ENCODE assay signal across 1 cellular context in the genomic region with DNA sequence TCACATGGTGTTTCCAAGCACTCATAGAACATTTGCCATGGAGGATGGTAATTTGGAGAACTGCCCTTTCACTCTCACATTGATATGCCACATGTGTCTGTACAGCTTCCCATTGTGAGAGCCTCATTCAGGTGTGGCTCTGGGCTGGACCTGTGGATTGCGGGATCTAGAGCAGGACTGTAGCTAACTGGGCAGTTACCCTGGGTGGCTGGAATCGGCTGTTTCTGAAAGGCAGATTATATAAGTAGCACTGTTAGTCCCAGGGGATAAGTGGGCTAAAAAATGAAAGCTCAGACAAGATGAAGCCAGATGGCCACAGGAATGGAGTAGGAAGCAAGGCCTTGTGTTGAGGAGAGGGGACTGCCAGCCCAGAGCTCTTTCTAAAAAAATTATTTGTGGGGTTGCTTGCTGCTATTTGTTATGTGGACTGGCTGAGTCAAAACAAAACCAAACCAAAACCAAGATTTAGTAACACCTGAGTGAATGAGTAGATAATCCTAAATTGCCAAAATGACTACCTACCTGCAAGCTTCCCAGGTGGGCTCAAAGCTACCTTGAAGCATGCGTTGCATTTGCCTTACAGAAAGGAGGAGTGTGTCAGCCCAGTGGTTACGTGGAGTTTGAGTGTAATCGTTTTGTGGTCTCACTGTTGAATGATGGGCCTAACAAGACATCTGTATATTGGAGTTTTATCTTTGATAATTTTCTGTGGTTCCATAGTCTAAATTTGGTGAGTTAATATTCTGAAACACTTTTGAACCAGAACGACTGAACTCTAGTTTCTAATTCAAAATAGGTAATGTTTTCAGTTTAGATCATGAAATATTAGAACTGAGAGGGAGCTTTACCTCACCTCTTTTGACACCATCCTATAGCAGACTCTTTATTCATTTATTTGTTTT.
TF ChIP-seq lines count a peak whose summit lies in the region.

No MANE protein-coding gene starts in this region.

TF ChIP-seq in GM12878, 131 proteins besides CTCF, POLR2A, EP300 and RAD21 (continued from another document and continues in another):
- TF ChIP-seq, protein P1, sequence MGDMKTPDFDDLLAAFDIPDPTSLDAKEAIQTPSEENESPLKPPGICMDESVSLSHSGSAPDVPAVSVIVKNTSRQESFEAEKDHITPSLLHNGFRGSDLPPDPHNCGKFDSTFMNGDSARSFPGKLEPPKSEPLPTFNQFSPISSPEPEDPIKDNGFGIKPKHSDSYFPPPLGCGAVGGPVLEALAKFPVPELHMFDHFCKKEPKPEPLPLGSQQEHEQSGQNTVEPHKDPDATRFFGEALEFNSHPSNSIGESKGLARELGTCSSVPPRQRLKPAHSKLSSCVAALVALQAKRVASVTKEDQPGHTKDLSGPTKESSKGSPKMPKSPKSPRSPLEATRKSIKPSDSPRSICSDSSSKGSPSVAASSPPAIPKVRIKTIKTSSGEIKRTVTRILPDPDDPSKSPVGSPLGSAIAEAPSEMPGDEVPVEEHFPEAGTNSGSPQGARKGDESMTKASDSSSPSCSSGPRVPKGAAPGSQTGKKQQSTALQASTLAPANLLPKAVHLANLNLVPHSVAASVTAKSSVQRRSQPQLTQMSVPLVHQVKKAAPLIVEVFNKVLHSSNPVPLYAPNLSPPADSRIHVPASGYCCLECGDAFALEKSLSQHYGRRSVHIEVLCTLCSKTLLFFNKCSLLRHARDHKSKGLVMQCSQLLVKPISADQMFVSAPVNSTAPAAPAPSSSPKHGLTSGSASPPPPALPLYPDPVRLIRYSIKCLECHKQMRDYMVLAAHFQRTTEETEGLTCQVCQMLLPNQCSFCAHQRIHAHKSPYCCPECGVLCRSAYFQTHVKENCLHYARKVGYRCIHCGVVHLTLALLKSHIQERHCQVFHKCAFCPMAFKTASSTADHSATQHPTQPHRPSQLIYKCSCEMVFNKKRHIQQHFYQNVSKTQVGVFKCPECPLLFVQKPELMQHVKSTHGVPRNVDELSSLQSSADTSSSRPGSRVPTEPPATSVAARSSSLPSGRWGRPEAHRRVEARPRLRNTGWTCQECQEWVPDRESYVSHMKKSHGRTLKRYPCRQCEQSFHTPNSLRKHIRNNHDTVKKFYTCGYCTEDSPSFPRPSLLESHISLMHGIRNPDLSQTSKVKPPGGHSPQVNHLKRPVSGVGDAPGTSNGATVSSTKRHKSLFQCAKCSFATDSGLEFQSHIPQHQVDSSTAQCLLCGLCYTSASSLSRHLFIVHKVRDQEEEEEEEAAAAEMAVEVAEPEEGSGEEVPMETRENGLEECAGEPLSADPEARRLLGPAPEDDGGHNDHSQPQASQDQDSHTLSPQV (IDR thresholded peaks at IDR 0.05): no peak
- TF ChIP-seq HDAC6 (IDR thresholded peaks at IDR 0.05; ENCODE audit: unreplicated experiment) (no peak), MEF2B (IDR thresholded peaks at IDR 0.05; ENCODE audit: partially characterized antibody, poor library complexity, severe bottlenecking) (peak; percentile 89), PAX8 (IDR thresholded peaks at IDR 0.05) (no peak), GABPA (IDR thresholded peaks at IDR 0.05; ENCODE audit: low read depth) (peak; percentile 36; the same call in 1 of the 2 replicates), HDAC2 (IDR thresholded peaks at IDR 0.05) (no peak), SIX5 (IDR thresholded peaks at IDR 0.05; ENCODE audit: low read depth, low read length, severe bottlenecking) (no peak), NFXL1 (IDR thresholded peaks at IDR 0.05; ENCODE audit: borderline replicate concordance) (no peak), CREM (IDR thresholded peaks at IDR 0.05; ENCODE audit: low read depth) (peak; percentile 81), ZNF24 (IDR thresholded peaks at IDR 0.05) (peak; percentile 45; the same call in 1 of the 2 replicates), EGR1 (IDR thresholded peaks at IDR 0.05; ENCODE audit: borderline replicate concordance in 1 of 2, low read depth in 2 of 2, low read length in 2 of 2) (no peak), SPI1 (IDR thresholded peaks at IDR 0.05; ENCODE audit: borderline replicate concordance, insufficient read depth, low read depth, low read length) (no peak), YY1 (IDR thresholded peaks at IDR 0.05; ENCODE audit: low read depth, low read length) (0 out of 2 replicates have a peak, but pooled peaks have one; percentile 44), TCF7 (IDR thresholded peaks at IDR 0.05; ENCODE audit: borderline replicate concordance) (peak; percentile 55; the same call in 1 of the 2 replicates), IKZF2 (IDR thresholded peaks at IDR 0.05) (peak; percentile 48 to 61), NFIC (IDR thresholded peaks at IDR 0.05; ENCODE audit: low read depth, low read length) (peak; percentile 97), SREBF2 (IDR thresholded peaks at IDR 0.05; ENCODE audit: low read length) (no peak), MXI1 (IDR thresholded peaks at IDR 0.05; ENCODE audit: low read depth, low read length) (no peak; the same call in 1 of the 2 replicates), POLR2AphosphoS2 (IDR thresholded peaks at IDR 0.05; ENCODE audit: low read depth, low read length) (no peak), BCL11A (IDR thresholded peaks at IDR 0.05; ENCODE audit: low read depth, low read length) (peak; percentile 75), JUND (IDR thresholded peaks at IDR 0.05; ENCODE audit: low read depth, low read length) (peak; percentile 78; the same call in 1 of the 2 replicates), ETV6 (conservative IDR thresholded peaks at IDR 0.05 in 1 of 2, IDR thresholded peaks at IDR 0.05 in 1 of 2; ENCODE audit: borderline replicate concordance in 1 of 2, low read depth in 1 of 2) (peak in 1 of 2 experiments; percentile 56; a peak in 1 of 4 replicates), ZNF274 (IDR thresholded peaks at IDR 0.05; ENCODE audit: insufficient read depth, insufficient read length) (no peak), YBX1 (IDR thresholded peaks at IDR 0.05) (no peak), CHD4 (IDR thresholded peaks at IDR 0.05) (no peak)
- TF ChIP-seq, protein P2, sequence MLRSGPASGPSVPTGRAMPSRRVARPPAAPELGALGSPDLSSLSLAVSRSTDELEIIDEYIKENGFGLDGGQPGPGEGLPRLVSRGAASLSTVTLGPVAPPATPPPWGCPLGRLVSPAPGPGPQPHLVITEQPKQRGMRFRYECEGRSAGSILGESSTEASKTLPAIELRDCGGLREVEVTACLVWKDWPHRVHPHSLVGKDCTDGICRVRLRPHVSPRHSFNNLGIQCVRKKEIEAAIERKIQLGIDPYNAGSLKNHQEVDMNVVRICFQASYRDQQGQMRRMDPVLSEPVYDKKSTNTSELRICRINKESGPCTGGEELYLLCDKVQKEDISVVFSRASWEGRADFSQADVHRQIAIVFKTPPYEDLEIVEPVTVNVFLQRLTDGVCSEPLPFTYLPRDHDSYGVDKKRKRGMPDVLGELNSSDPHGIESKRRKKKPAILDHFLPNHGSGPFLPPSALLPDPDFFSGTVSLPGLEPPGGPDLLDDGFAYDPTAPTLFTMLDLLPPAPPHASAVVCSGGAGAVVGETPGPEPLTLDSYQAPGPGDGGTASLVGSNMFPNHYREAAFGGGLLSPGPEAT (IDR thresholded peaks at IDR 0.05; ENCODE audit: low read depth): peak; percentile 43; the same call in 1 of the 2 replicates
- TF ChIP-seq, protein P3, sequence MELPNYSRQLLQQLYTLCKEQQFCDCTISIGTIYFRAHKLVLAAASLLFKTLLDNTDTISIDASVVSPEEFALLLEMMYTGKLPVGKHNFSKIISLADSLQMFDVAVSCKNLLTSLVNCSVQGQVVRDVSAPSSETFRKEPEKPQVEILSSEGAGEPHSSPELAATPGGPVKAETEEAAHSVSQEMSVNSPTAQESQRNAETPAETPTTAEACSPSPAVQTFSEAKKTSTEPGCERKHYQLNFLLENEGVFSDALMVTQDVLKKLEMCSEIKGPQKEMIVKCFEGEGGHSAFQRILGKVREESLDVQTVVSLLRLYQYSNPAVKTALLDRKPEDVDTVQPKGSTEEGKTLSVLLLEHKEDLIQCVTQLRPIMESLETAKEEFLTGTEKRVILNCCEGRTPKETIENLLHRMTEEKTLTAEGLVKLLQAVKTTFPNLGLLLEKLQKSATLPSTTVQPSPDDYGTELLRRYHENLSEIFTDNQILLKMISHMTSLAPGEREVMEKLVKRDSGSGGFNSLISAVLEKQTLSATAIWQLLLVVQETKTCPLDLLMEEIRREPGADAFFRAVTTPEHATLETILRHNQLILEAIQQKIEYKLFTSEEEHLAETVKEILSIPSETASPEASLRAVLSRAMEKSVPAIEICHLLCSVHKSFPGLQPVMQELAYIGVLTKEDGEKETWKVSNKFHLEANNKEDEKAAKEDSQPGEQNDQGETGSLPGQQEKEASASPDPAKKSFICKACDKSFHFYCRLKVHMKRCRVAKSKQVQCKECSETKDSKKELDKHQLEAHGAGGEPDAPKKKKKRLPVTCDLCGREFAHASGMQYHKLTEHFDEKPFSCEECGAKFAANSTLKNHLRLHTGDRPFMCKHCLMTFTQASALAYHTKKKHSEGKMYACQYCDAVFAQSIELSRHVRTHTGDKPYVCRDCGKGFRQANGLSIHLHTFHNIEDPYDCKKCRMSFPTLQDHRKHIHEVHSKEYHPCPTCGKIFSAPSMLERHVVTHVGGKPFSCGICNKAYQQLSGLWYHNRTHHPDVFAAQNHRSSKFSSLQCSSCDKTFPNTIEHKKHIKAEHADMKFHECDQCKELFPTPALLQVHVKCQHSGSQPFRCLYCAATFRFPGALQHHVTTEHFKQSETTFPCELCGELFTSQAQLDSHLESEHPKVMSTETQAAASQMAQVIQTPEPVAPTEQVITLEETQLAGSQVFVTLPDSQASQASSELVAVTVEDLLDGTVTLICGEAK (IDR thresholded peaks at IDR 0.05; ENCODE audit: borderline replicate concordance): no peak
- TF ChIP-seq, protein P4, sequence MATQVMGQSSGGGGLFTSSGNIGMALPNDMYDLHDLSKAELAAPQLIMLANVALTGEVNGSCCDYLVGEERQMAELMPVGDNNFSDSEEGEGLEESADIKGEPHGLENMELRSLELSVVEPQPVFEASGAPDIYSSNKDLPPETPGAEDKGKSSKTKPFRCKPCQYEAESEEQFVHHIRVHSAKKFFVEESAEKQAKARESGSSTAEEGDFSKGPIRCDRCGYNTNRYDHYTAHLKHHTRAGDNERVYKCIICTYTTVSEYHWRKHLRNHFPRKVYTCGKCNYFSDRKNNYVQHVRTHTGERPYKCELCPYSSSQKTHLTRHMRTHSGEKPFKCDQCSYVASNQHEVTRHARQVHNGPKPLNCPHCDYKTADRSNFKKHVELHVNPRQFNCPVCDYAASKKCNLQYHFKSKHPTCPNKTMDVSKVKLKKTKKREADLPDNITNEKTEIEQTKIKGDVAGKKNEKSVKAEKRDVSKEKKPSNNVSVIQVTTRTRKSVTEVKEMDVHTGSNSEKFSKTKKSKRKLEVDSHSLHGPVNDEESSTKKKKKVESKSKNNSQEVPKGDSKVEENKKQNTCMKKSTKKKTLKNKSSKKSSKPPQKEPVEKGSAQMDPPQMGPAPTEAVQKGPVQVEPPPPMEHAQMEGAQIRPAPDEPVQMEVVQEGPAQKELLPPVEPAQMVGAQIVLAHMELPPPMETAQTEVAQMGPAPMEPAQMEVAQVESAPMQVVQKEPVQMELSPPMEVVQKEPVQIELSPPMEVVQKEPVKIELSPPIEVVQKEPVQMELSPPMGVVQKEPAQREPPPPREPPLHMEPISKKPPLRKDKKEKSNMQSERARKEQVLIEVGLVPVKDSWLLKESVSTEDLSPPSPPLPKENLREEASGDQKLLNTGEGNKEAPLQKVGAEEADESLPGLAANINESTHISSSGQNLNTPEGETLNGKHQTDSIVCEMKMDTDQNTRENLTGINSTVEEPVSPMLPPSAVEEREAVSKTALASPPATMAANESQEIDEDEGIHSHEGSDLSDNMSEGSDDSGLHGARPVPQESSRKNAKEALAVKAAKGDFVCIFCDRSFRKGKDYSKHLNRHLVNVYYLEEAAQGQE (IDR thresholded peaks at IDR 0.05; ENCODE audit: low read depth, low read length): no peak
- TF ChIP-seq, protein P5, sequence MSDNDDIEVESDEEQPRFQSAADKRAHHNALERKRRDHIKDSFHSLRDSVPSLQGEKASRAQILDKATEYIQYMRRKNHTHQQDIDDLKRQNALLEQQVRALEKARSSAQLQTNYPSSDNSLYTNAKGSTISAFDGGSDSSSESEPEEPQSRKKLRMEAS (IDR thresholded peaks at IDR 0.05; ENCODE audit: low read depth, low read length): no peak
- TF ChIP-seq, protein P6, sequence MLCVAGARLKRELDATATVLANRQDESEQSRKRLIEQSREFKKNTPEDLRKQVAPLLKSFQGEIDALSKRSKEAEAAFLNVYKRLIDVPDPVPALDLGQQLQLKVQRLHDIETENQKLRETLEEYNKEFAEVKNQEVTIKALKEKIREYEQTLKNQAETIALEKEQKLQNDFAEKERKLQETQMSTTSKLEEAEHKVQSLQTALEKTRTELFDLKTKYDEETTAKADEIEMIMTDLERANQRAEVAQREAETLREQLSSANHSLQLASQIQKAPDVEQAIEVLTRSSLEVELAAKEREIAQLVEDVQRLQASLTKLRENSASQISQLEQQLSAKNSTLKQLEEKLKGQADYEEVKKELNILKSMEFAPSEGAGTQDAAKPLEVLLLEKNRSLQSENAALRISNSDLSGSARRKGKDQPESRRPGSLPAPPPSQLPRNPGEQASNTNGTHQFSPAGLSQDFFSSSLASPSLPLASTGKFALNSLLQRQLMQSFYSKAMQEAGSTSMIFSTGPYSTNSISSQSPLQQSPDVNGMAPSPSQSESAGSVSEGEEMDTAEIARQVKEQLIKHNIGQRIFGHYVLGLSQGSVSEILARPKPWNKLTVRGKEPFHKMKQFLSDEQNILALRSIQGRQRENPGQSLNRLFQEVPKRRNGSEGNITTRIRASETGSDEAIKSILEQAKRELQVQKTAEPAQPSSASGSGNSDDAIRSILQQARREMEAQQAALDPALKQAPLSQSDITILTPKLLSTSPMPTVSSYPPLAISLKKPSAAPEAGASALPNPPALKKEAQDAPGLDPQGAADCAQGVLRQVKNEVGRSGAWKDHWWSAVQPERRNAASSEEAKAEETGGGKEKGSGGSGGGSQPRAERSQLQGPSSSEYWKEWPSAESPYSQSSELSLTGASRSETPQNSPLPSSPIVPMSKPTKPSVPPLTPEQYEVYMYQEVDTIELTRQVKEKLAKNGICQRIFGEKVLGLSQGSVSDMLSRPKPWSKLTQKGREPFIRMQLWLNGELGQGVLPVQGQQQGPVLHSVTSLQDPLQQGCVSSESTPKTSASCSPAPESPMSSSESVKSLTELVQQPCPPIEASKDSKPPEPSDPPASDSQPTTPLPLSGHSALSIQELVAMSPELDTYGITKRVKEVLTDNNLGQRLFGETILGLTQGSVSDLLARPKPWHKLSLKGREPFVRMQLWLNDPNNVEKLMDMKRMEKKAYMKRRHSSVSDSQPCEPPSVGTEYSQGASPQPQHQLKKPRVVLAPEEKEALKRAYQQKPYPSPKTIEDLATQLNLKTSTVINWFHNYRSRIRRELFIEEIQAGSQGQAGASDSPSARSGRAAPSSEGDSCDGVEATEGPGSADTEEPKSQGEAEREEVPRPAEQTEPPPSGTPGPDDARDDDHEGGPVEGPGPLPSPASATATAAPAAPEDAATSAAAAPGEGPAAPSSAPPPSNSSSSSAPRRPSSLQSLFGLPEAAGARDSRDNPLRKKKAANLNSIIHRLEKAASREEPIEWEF (IDR thresholded peaks at IDR 0.05; ENCODE audit: insufficient replicate concordance, low read depth, low read length): no peak
- TF ChIP-seq, protein P7, sequence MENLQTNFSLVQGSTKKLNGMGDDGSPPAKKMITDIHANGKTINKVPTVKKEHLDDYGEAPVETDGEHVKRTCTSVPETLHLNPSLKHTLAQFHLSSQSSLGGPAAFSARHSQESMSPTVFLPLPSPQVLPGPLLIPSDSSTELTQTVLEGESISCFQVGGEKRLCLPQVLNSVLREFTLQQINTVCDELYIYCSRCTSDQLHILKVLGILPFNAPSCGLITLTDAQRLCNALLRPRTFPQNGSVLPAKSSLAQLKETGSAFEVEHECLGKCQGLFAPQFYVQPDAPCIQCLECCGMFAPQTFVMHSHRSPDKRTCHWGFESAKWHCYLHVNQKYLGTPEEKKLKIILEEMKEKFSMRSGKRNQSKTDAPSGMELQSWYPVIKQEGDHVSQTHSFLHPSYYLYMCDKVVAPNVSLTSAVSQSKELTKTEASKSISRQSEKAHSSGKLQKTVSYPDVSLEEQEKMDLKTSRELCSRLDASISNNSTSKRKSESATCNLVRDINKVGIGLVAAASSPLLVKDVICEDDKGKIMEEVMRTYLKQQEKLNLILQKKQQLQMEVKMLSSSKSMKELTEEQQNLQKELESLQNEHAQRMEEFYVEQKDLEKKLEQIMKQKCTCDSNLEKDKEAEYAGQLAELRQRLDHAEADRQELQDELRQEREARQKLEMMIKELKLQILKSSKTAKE (IDR thresholded peaks at IDR 0.05; ENCODE audit: low read depth, poor library complexity, severe bottlenecking): peak; percentile 83
